19 cellular contexts compared by ENCODE assay signal in genomic region chr2:39487398-39488250, GRCh38. TPM values are rescaled to one million over a fixed set of nuclear protein-coding genes. Genes with fewer than 3 reads are reported as not detected.
DNase-seq lines count a peak whose midpoint lies in the region; ATAC-seq and TF ChIP-seq lines count a peak whose summit lies in the region.
"Had no signal": no experiment of that assay in that cellular context is flagged by ENCODE, and none has a peak within 500 bp of the region (broad histone marks: within the 10 kb centered on the region; RNA-seq: fewer than 3 reads in every experiment).

No MANE protein-coding gene starts in this region.

- H3K4me1 Mint-ChIP-seq in CD14-positive monocyte, result peaks cover 55% of the 10 kb centered on the region
- H3K4me1 Mint-ChIP-seq: central memory CD8-positive, alpha-beta T cell had no signal

- H3K23ac ChIP-seq in neuronal stem cell (ENCODE audit: low read depth, low read length, poor library complexity), result no peak overlapping the region

- H2AFZ ChIP-seq in PC-3 (ENCODE audit: low read length) (no peak overlapping the region), neuronal stem cell (ENCODE audit: low read length) (peak overlapping the region; percentile 42)

- H4K20me1 ChIP-seq in PC-3 (ENCODE audit: low read length), result no peaks in the 10 kb centered on the region

- no peaks in the 10 kb centered on the region for H3K27me3 ChIP-seq in PC-3 (ENCODE audit: low read length)
- H3K27me3 ChIP-seq in neuronal stem cell (ENCODE audit: control insufficient read depth in 3 of 3, insufficient read depth in 3 of 3, low read depth in 1 of 3, low read length in 3 of 3), result no peaks in the 10 kb centered on the region
- H3K27me3 ChIP-seq: heart right ventricle, ovary, SJCRH30 had no signal

- no peak overlapping the region for H2BK5ac ChIP-seq in neuronal stem cell (ENCODE audit: low read length)

- H3K4me2 ChIP-seq in PC-3 (ENCODE audit: low read length) (peak overlapping the region; percentile 59), neuronal stem cell (ENCODE audit: insufficient read depth, low read length, poor library complexity, severe bottlenecking) (no peak overlapping the region)
- H3K4me2 ChIP-seq: KMS-11 had no signal

- TF ChIP-seq CTCF in CD14-positive monocyte (IDR thresholded peaks at IDR 0.05), result no peak
- TF ChIP-seq CTCF in PC-3 (conservative IDR thresholded peaks at IDR 0.05; ENCODE audit: low read depth, low read length), result no peak
- TF ChIP-seq CTCF in epithelial cell of esophagus (IDR thresholded peaks at IDR 0.05; ENCODE audit: insufficient read depth, low read depth, low read length, missing control alignments), result no peak

- no peak overlapping the region for H3K18ac ChIP-seq in neuronal stem cell (ENCODE audit: low read length)

- peak; percentile 36 for ATAC-seq in PC-3
- no peak for ATAC-seq in activated CD4-positive, CD25-positive, alpha-beta regulatory T cell treated with anti-CD3 and anti-CD28 coated beads, Interleukin-2, amount 50 U/mL, for 24 hours
- ATAC-seq: heart right ventricle; stimulated activated memory B cell treated with anti-CD40 and anti-IgM and Interleukin-4, amounts not matched to agents 10 μg/mL and 1 μg/mL and 100 μg/mL, for 72 hours had no signal

- H3K14ac ChIP-seq in neuronal stem cell (ENCODE audit: low read length), result no peak overlapping the region

- H3K9ac ChIP-seq in PC-3 (ENCODE audit: low read length), result peak overlapping the region; percentile 57
- H3K9ac ChIP-seq in neuronal stem cell (ENCODE audit: low read depth, low read length, poor library complexity), result no peak overlapping the region
- H3K9ac ChIP-seq: KMS-11 had no signal

- H2BK120ac ChIP-seq in neuronal stem cell (ENCODE audit: low read depth, low read length), result no peak overlapping the region

- peaks cover 0 to 7% (median 0%) of the 10 kb centered on the region in 7 donors for H3K9me3 Mint-ChIP-seq in CD14-positive monocyte
- H3K9me3 Mint-ChIP-seq: activated naive CD8-positive, alpha-beta T cell treated with anti-CD3 and anti-CD28 coated beads, Interleukin-2, amount 10 ng/mL, durations not matched to agents 7 days and 5 days; central memory CD8-positive, alpha-beta T cell; stimulated activated memory B cell treated with anti-CD40 and anti-IgM and Interleukin-4, amounts not matched to agents 10 μg/mL and 1 μg/mL and 100 μg/mL, for 72 hours had no signal

- no CpG with 5 or more reads among the region's 4 CpGs for WGBS in neuronal stem cell (ENCODE audit: extremely low coverage in 2 of 2, insufficient read length in 2 of 2, insufficient replicate concordance in 1 of 2), 2 donors

- intact Hi-C loops in CD14-positive monocyte (cut with micrococcal nuclease), result loop anchor here in 1 of 2 donors (5.0 kb wide), 1 partner anchor 50 kb away; the partner anchor contains the start of gene MAP4K3
- intact Hi-C loops in PC-3 (cut with micrococcal nuclease), result loop anchor here (1.0 kb wide), 2 partner anchors 39 to 50 kb away; partner anchors contain the start of gene MAP4K3

- no peaks in the 10 kb centered on the region for H3K79me2 ChIP-seq in PC-3 (ENCODE audit: low read length)

- H4K8ac ChIP-seq in neuronal stem cell (ENCODE audit: low read depth, low read length), result no peak overlapping the region

- BruUV-seq in PC-3 (replicated peaks; lab: Mats Ljungman, UMichigan), result TSS peak; percentile 36

- H3K9me2 ChIP-seq in PC-3 (replicated peaks; ENCODE audit: low read length), result no peaks in the 10 kb centered on the region

- no peaks in the 10 kb centered on the region for H3K9me3 ChIP-seq in PC-3 (ENCODE audit: low read length)
- no peaks in the 10 kb centered on the region for H3K9me3 ChIP-seq in neuronal stem cell (replicated peaks in 1 of 2; ENCODE audit: control insufficient read depth in 2 of 2, insufficient read depth in 1 of 2, low read depth in 1 of 2, low read length in 2 of 2)
- H3K9me3 ChIP-seq: heart right ventricle, ovary, SJCRH30 had no signal

- no peaks in the 10 kb centered on the region for H3K79me1 ChIP-seq in neuronal stem cell (ENCODE audit: low read depth, low read length)

- peaks cover 0 to 2% (median 0%) of the 10 kb centered on the region in 3 donors for H3K27me3 Mint-ChIP-seq in CD14-positive monocyte (ENCODE audit: low read depth in 3 of 3)

- H3K4me1 ChIP-seq in PC-3 (ENCODE audit: insufficient read depth, low read length), result peaks cover 53% of the 10 kb centered on the region
- H3K4me1 ChIP-seq in neuronal stem cell (ENCODE audit: control insufficient read depth in 2 of 2, insufficient read depth in 1 of 2, low read depth in 1 of 2, low read length in 2 of 2), result peaks cover 4 to 10% of the 10 kb centered on the region in 2 donors

- H3K27ac Mint-ChIP-seq in CD14-positive monocyte, result peak overlapping the region in 6 of 7 donors; percentile 56 to 96 (median 94)
- H3K27ac Mint-ChIP-seq: activated CD4-positive, alpha-beta T cell treated with anti-CD3 and anti-CD28 coated beads, Interleukin-2, amount 10 ng/mL, durations not matched to agents 7 days and 5 days; activated naive CD8-positive, alpha-beta T cell treated with anti-CD3 and anti-CD28 coated beads, Interleukin-2, amount 10 ng/mL, durations not matched to agents 7 days and 5 days; B cell had no signal

- H3K27ac ChIP-seq in PC-3 (ENCODE audit: low read length) (peak overlapping the region; percentile 87), neuronal stem cell (replicated peaks; ENCODE audit: low read length) (no peak overlapping the region)
- H3K27ac ChIP-seq: KMS-11, ovary, SJCRH30 had no signal

- no peak overlapping the region for H3K4me3 Mint-ChIP-seq in CD14-positive monocyte
- H3K4me3 Mint-ChIP-seq: activated CD4-positive, alpha-beta T cell treated with anti-CD3 and anti-CD28 coated beads, Interleukin-2, amount 10 ng/mL, durations not matched to agents 7 days and 5 days; activated naive CD8-positive, alpha-beta T cell treated with anti-CD3 and anti-CD28 coated beads, Interleukin-2, amount 10 ng/mL, durations not matched to agents 7 days and 5 days; B cell; central memory CD8-positive, alpha-beta T cell; stimulated activated memory B cell treated with anti-CD40 and anti-IgM and Interleukin-4, amounts not matched to agents 10 μg/mL and 1 μg/mL and 100 μg/mL, for 72 hours had no signal

- no peak overlapping the region for H2BK15ac ChIP-seq in neuronal stem cell (ENCODE audit: low read length)

- H3K36me3 Mint-ChIP-seq in CD14-positive monocyte, result peaks cover 0 to 2% of the 10 kb centered on the region in 2 donors
- H3K36me3 Mint-ChIP-seq: stimulated activated memory B cell treated with anti-CD40 and anti-IgM and Interleukin-4, amounts not matched to agents 10 μg/mL and 1 μg/mL and 100 μg/mL, for 72 hours had no signal

- no peaks in the 10 kb centered on the region for H3K36me3 ChIP-seq in PC-3 (ENCODE audit: low read depth, low read length)
- H3K36me3 ChIP-seq in neuronal stem cell (replicated peaks in 1 of 2; ENCODE audit: control insufficient read depth in 2 of 2, insufficient read depth in 2 of 2, low read length in 2 of 2), result no peaks in the 10 kb centered on the region
- H3K36me3 ChIP-seq: heart right ventricle, ovary, SJCRH30 had no signal

- H2BK12ac ChIP-seq in neuronal stem cell (ENCODE audit: low read length), result no peak overlapping the region

- no peak overlapping the region for H2AK5ac ChIP-seq in neuronal stem cell (ENCODE audit: low read depth, low read length)

- H4K91ac ChIP-seq in neuronal stem cell (ENCODE audit: low read depth, low read length, poor library complexity), result no peak overlapping the region

- DNase-seq in CD14-positive monocyte (ENCODE audit: low spot score), result no peak
- DNase-seq in PC-3, result peak; percentile 74
- DNase-seq in epithelial cell of esophagus (ENCODE audit: low read depth), result peak; percentile 23
- no peak for DNase-seq in neuronal stem cell (ENCODE audit: low spot score)
- no peak for DNase-seq in middle frontal gyrus (ENCODE audit: extremely low spot score, low spot score)
- no peak for DNase-seq in NOMO-1 treated with dmso at 0.1 percent for 144 hours (lab: John Stamatoyannopoulos, UW; ENCODE audit: unreplicated experiment)
- DNase-seq in GDM1 (lab: John Stamatoyannopoulos, UW), result no peak
- DNase-seq: activated CD4-positive, alpha-beta T cell treated with anti-CD3 and anti-CD28 coated beads, Interleukin-2, amount 10 ng/mL, durations not matched to agents 7 days and 5 days; activated naive CD8-positive, alpha-beta T cell treated with anti-CD3 and anti-CD28 coated beads, Interleukin-2, amount 10 ng/mL, durations not matched to agents 7 days and 5 days; heart right ventricle; NCI-H1105; SJCRH30; small intestine had no signal

- H3K4ac ChIP-seq in neuronal stem cell (ENCODE audit: low read length), result no peak overlapping the region

- POLR2A ChIA-PET in PC-3 (lab: Charles Lee; ENCODE audit: unreplicated experiment), result interaction anchor here (0.6 kb wide), 1 partner anchor 170 kb away, joined by 3 read pairs; no protein-coding TSS in a partner anchor

- H3F3A ChIP-seq in PC-3 (ENCODE audit: low read length, unreplicated experiment), result peaks cover 7% of the 10 kb centered on the region

- H3K4me3 ChIP-seq in PC-3 (ENCODE audit: low read length) (no peak overlapping the region; the same call in 1 of the 2 replicates), epithelial cell of esophagus (ENCODE audit: low read length) (no peak overlapping the region), neuronal stem cell (ENCODE audit: low read length in 2 of 2) (no peak overlapping the region)
- H3K4me3 ChIP-seq: heart right ventricle, ovary, SJCRH30 had no signal

- CTCF ChIA-PET in PC-3 (lab: Charles Lee), result interaction anchor here (1.0 kb wide), 1 partner anchor 108 kb away, joined by 4 read pairs; no protein-coding TSS in a partner anchor

RNA-seq across cellular contexts. Expression of gene MAP4K3, which starts 50.5 kb away (rescaled TPM):
- polyA plus RNA-seq in CD14-positive monocyte, result 1 to 10 TPM; 1.0 to 4.0 TPM
- 81.1 and 97.4 TPM in 2 replicates for total RNA-seq in PC-3 (2014; rRNA removed)
- 14.8 TPM for polyA plus RNA-seq in neuronal stem cell (2013, experiment 1 of 2)
- 15.6 TPM for polyA plus RNA-seq in neuronal stem cell (2013, experiment 2 of 2)

Comparison
In these comparisons a context has a peak if more than half of its experiments do, and no peak if none do; other contexts are left out.
1. DNase-seq: peak in PC-3 (single experiment) and epithelial cell of esophagus (single experiment); none in CD14-positive monocyte (single experiment), neuronal stem cell (single experiment), middle frontal gyrus (single experiment), NOMO-1 treated with dmso at 0.1 percent for 144 hours (single experiment) and GDM1 (single experiment).